14 cellular contexts compared by ENCODE assay signal in genomic region chr4:126869967-126870366, GRCh38.
DNase-seq lines count a peak whose midpoint lies in the region; ATAC-seq and TF ChIP-seq lines count a peak whose summit lies in the region.
"Had no signal": no experiment of that assay in that cellular context is flagged by ENCODE, and none has a peak within 500 bp of the region (broad histone marks: within the 10 kb centered on the region; RNA-seq: fewer than 3 reads in every experiment).

No MANE protein-coding gene starts in this region.

- TF ChIP-seq POLR2A in breast epithelium (IDR thresholded peaks at IDR 0.05): no peak

- peak overlapping the region; percentile 37 for H3K27ac Mint-ChIP-seq in MCF 10A (ENCODE audit: low read depth, unreplicated experiment)
- H3K27ac Mint-ChIP-seq: CD4-positive, CD25-positive, alpha-beta regulatory T cell; H9 had no signal

- BruUV-seq in MCF 10A (replicated peaks; lab: Mats Ljungman, UMichigan): no TSS peak

- TF ChIP-seq CTCF in MCF 10A (IDR thresholded peaks at IDR 0.05; ENCODE audit: unreplicated experiment): no peak
- TF ChIP-seq CTCF in breast epithelium (IDR thresholded peaks at IDR 0.05): no peak
- TF ChIP-seq CTCF in RWPE2 (IDR thresholded peaks at IDR 0.05; ENCODE audit: poor library complexity, severe bottlenecking): no peak

- peak; percentile 94 for ATAC-seq in RWPE2 (ENCODE audit: low read depth)

- H3K4me1 ChIP-seq in breast epithelium: no peaks in the 10 kb centered on the region
- peaks cover 12% of the 10 kb centered on the region for H3K4me1 ChIP-seq in RWPE2 (ENCODE audit: insufficient read depth, poor library complexity, severe bottlenecking)
- H3K4me1 ChIP-seq: BLaER1 treated with 17β-estradiol and CSF1 and Interleukin-3, amounts not matched to agents 10 nM and 100 nM had no signal

- H3K27me3 ChIP-seq in breast epithelium (no peaks in the 10 kb centered on the region), RWPE2 (ENCODE audit: insufficient read depth, poor library complexity, severe bottlenecking) (no peaks in the 10 kb centered on the region)
- H3K27me3 ChIP-seq: BLaER1 treated with 17β-estradiol and CSF1 and Interleukin-3, amounts not matched to agents 10 nM and 100 nM had no signal

- H3K9me3 ChIP-seq in breast epithelium (peaks cover 18 to 19% of the 10 kb centered on the region in 2 donors), RWPE2 (ENCODE audit: severe bottlenecking) (no peaks in the 10 kb centered on the region)

- no peaks in the 10 kb centered on the region for H3K27me3 Mint-ChIP-seq in MCF 10A (ENCODE audit: insufficient read depth, unreplicated experiment)
- H3K27me3 Mint-ChIP-seq: CD4-positive, CD25-positive, alpha-beta regulatory T cell had no signal

- H3K4me3 Mint-ChIP-seq in MCF 10A (ENCODE audit: unreplicated experiment): no peak overlapping the region
- H3K4me3 Mint-ChIP-seq: CD4-positive, CD25-positive, alpha-beta regulatory T cell; H9 had no signal

- H3K9me3 Mint-ChIP-seq in MCF 10A (ENCODE audit: unreplicated experiment): peaks cover 20% of the 10 kb centered on the region

- intact Hi-C loops in MCF 10A (cut with micrococcal nuclease) (no loop called here), breast epithelium (cut with DNase I; ENCODE audit: low total_unique reads) (no loop called here)

- peaks cover 8% of the 10 kb centered on the region for H3K4me1 Mint-ChIP-seq in MCF 10A (ENCODE audit: insufficient read depth, unreplicated experiment)
- H3K4me1 Mint-ChIP-seq: CD4-positive, CD25-positive, alpha-beta regulatory T cell had no signal

- H3K27ac ChIP-seq in breast epithelium: no peak overlapping the region
- H3K27ac ChIP-seq in RWPE2 (ENCODE audit: poor library complexity, severe bottlenecking): peak overlapping the region; percentile 58
- peak overlapping the region; percentile 46 for H3K27ac ChIP-seq in epithelial cell of prostate
- H3K27ac ChIP-seq: BLaER1 treated with 17β-estradiol and CSF1 and Interleukin-3, amounts not matched to agents 10 nM and 100 nM had no signal

- DNase-seq in MCF 10A (ENCODE audit: unreplicated experiment): peak; percentile 42
- no peak for DNase-seq in breast epithelium (ENCODE audit: low spot score in 2 of 2)
- DNase-seq in RWPE2 (ENCODE audit: low spot score): no peak
- peak; percentile 53 for DNase-seq in epithelial cell of prostate (ENCODE audit: low read depth, low spot score)
- DNase-seq in NOMO-1 (lab: John Stamatoyannopoulos, UW; ENCODE audit: unreplicated experiment in 2 of 2): no peak
- no peak for DNase-seq in activated CD4-positive, CD25-positive, alpha-beta regulatory T cell (lab: John Stamatoyannopoulos, UW)
- no peak for DNase-seq in SW 1271 (lab: John Stamatoyannopoulos, UW)
- DNase-seq: 8988T; Calu3; CD4-positive, CD25-positive, alpha-beta regulatory T cell; DMS 273 treated with DMSO at 0.1 percent for 48 hours; GOT3; H9 had no signal

- H3K4me3 ChIP-seq in breast epithelium: no peak overlapping the region
- H3K4me3 ChIP-seq in RWPE2 (ENCODE audit: severe bottlenecking): no peak overlapping the region
- H3K4me3 ChIP-seq: BLaER1 treated with 17β-estradiol and CSF1 and Interleukin-3, amounts not matched to agents 10 nM and 100 nM had no signal

- H3K36me3 Mint-ChIP-seq in MCF 10A (ENCODE audit: insufficient read depth, unreplicated experiment): peaks cover 6% of the 10 kb centered on the region
- H3K36me3 Mint-ChIP-seq: CD4-positive, CD25-positive, alpha-beta regulatory T cell had no signal

- peaks cover 3% of the 10 kb centered on the region for H3K36me3 ChIP-seq in breast epithelium
- H3K36me3 ChIP-seq in RWPE2 (ENCODE audit: low read depth): no peaks in the 10 kb centered on the region
- H3K36me3 ChIP-seq: BLaER1 treated with 17β-estradiol and CSF1 and Interleukin-3, amounts not matched to agents 10 nM and 100 nM had no signal

- CTCF ChIA-PET in MCF 10A (lab: Yijun Ruan, JAX): no interaction called here

- POLR2A ChIA-PET in MCF 10A (lab: Yijun Ruan, JAX): no interaction called here

Comparison
In these comparisons a context has a peak if more than half of its experiments do, and no peak if none do; other contexts are left out.
1. DNase-seq: peak in MCF 10A (single experiment) and epithelial cell of prostate (single experiment); none in breast epithelium (0 of 2), RWPE2 (single experiment), NOMO-1 (0 of 2), activated CD4-positive, CD25-positive, alpha-beta regulatory T cell (0 of 4) and SW 1271 (0 of 2).
2. H3K27ac ChIP-seq: peak in RWPE2 (single experiment) and epithelial cell of prostate (single experiment); none in breast epithelium (0 of 2).